In genomic region chr10:133196936-133197758, GRCh38 we compare ENCODE assay signal across 25 cellular contexts. TPM values are rescaled to one million over a fixed set of nuclear protein-coding genes. Genes with fewer than 3 reads are reported as not detected.
DNase-seq lines count a peak whose midpoint lies in the region; TF ChIP-seq lines count a peak whose summit lies in the region.
"Had no signal": no experiment of that assay in that cellular context is flagged by ENCODE, and none has a peak within 500 bp of the region (broad histone marks: within the 10 kb centered on the region; RNA-seq: fewer than 3 reads in every experiment).

No MANE protein-coding gene starts in this region.

- no peaks in the 10 kb centered on the region for H3K79me1 ChIP-seq in H9 (ENCODE audit: insufficient read depth, low read depth, low read length, poor library complexity, severe bottlenecking)

- H3K9me3 ChIP-seq in BLaER1 = peaks cover 19% of the 10 kb centered on the region; the same call in 1 of the 2 replicates
- H3K9me3 ChIP-seq in H9 (ENCODE audit: control insufficient read depth, low read depth, low read length) = no peaks in the 10 kb centered on the region
- no peaks in the 10 kb centered on the region for H3K9me3 ChIP-seq in thyroid gland

- H2BK5ac ChIP-seq in H9 (ENCODE audit: insufficient read length, low read length) = no peak overlapping the region

- TF ChIP-seq CTCF in H9 (conservative IDR thresholded peaks at IDR 0.05) (peak; percentile 46; the same call in 2 of the 3 replicates), chondrocyte (IDR thresholded peaks at IDR 0.05) (no peak), thyroid gland (IDR thresholded peaks at IDR 0.05) (no peak)

- H3K14ac ChIP-seq in H9 (ENCODE audit: insufficient read depth, low read length) = no peak overlapping the region; the same call in 1 of the 2 replicates

- no peak overlapping the region for H4K8ac ChIP-seq in H9 (replicated peaks; ENCODE audit: insufficient read length, low read depth, low read length)

- H2BK20ac ChIP-seq in H9 (ENCODE audit: low read depth, low read length, poor library complexity, severe bottlenecking) = no peak overlapping the region

- no peak overlapping the region for H4K5ac ChIP-seq in H9 (ENCODE audit: insufficient read length, low read depth, low read length)

- no peak overlapping the region for H2AFZ ChIP-seq in H9 (ENCODE audit: low read length)

- H3K4me1 ChIP-seq in BLaER1 (peaks cover 26% of the 10 kb centered on the region), H9 (ENCODE audit: insufficient read depth, low read length) (no peaks in the 10 kb centered on the region), thyroid gland (no peaks in the 10 kb centered on the region)
- H3K4me1 ChIP-seq: Caco-2, HAP-1 had no signal

- intact Hi-C loops in thyroid gland (cut with DNase I) = no loop called here

- H4K20me1 ChIP-seq in BLaER1 (no peaks in the 10 kb centered on the region), H9 (ENCODE audit: control insufficient read depth, insufficient read depth, insufficient read length) (no peaks in the 10 kb centered on the region)

- no CpG with 5 or more reads among the region's 40 CpGs for WGBS in H9 (ENCODE audit: extremely low coverage, insufficient read length, low lambda C conversion rate)
- WGBS in thyroid gland, 2 donors = 94 to 97% methylated on average over 6 to 18 of the region's 40 CpGs

- H2AK5ac ChIP-seq in H9 (ENCODE audit: insufficient read length, low read length) = no peak overlapping the region

- H3K9me3 Mint-ChIP-seq in H9 (peaks cover 13 to 23% of the 10 kb centered on the region in 2 experiments), chondrocyte (ENCODE audit: low read depth) (peaks cover 15% of the 10 kb centered on the region)

- no peak for TF ChIP-seq POLR2A in thyroid gland (IDR thresholded peaks at IDR 0.05)

- H3K36me3 Mint-ChIP-seq in H9 (ENCODE audit: insufficient read depth in 1 of 3, low read depth in 3 of 3) (peaks cover 1 to 11% (median 7%) of the 10 kb centered on the region in 3 experiments; a peak in 6 of 7 replicates), chondrocyte (ENCODE audit: low read depth) (peaks cover 2% of the 10 kb centered on the region)
- H3K36me3 Mint-ChIP-seq: CD4-positive, alpha-beta memory T cell had no signal

- H2BK120ac ChIP-seq in H9 (ENCODE audit: low read depth, low read length, poor library complexity, severe bottlenecking) = no peak overlapping the region

- H3K4me2 ChIP-seq in BLaER1 (peak overlapping the region; percentile 59), H9 (ENCODE audit: insufficient read depth, insufficient read length, low read length) (no peak overlapping the region)

- H3K18ac ChIP-seq in H9 (ENCODE audit: insufficient read length, low read depth, low read length) = no peak overlapping the region

- H3K27me3 Mint-ChIP-seq in H9 (ENCODE audit: low read depth) (peaks cover 14% of the 10 kb centered on the region), chondrocyte (ENCODE audit: low read depth) (peaks cover 25% of the 10 kb centered on the region)

- H3K79me2 ChIP-seq in H9 (ENCODE audit: insufficient read depth, low read length) = no peaks in the 10 kb centered on the region

- H3K9ac ChIP-seq in BLaER1 = 0 out of 2 replicates have a peak overlapping the region, but pooled peaks have one; percentile 34
- H3K9ac ChIP-seq in H9 (ENCODE audit: extremely low read depth, insufficient read length, low read length) = no peak overlapping the region

- H4K91ac ChIP-seq in H9 (ENCODE audit: insufficient read length, low read depth, low read length) = no peak overlapping the region

- no peak overlapping the region for H3K23ac ChIP-seq in H9 (ENCODE audit: insufficient read length, low read depth, low read length)

- H3K56ac ChIP-seq in H9 (ENCODE audit: insufficient read length, low read depth, low read length) = no peak overlapping the region

- no peak overlapping the region for H3T11ph ChIP-seq in H9 (ENCODE audit: low read length)

- H3K27ac ChIP-seq in BLaER1 (no peak overlapping the region), H9 (ENCODE audit: insufficient read length, low read depth, low read length) (no peak overlapping the region), thyroid gland (no peak overlapping the region)
- H3K27ac ChIP-seq: HL-60, RWPE1 had no signal

- H3K4me3 Mint-ChIP-seq in H9 (no peak overlapping the region; a peak in 1 of 5 replicates), chondrocyte (ENCODE audit: unreplicated experiment) (no peak overlapping the region)
- H3K4me3 Mint-ChIP-seq: CD4-positive, alpha-beta memory T cell had no signal

- H3K27me3 ChIP-seq in BLaER1 (no peaks in the 10 kb centered on the region), H9 (ENCODE audit: insufficient read depth, low read length) (no peaks in the 10 kb centered on the region), thyroid gland (no peaks in the 10 kb centered on the region)

- DNase-seq in H9 (no peak), chondrocyte (ENCODE audit: low spot score) (peak; percentile 81), iPS-NIHi7 (ENCODE audit: extremely low spot score) (peak; percentile 63), NCI-H2107 (lab: John Stamatoyannopoulos, UW) (no peak), hepatic stellate cell (ENCODE audit: low spot score) (no peak), thyroid gland (no peak)
- no peak for DNase-seq in activated CD4-positive, alpha-beta T cell treated with anti-CD3 and anti-CD28 coated beads for 4 hours
- DNase-seq: C1 segment of cervical spinal cord; Caco-2; CD4-positive, alpha-beta memory T cell; GDM1; NCI-H1092; NCI-H1417 treated with DMSO at 0.1 percent for 48 hours; NCI-H1694 treated with DMSO at 0.1 percent for 48 hours; NCI-H2081; NCI-H2171; NCI-H226; NCI-H510A; NCI-H69; SHP77 treated with DMSO at 0.1 percent for 48 hours had no signal

- H2BK15ac ChIP-seq in H9 (ENCODE audit: low read depth, low read length) = no peak overlapping the region

- H3K23me2 ChIP-seq in H9 (ENCODE audit: insufficient read length, low read depth, low read length, poor library complexity, severe bottlenecking) = no peaks in the 10 kb centered on the region

- H3K27ac Mint-ChIP-seq in H9 (no peak overlapping the region), chondrocyte (ENCODE audit: unreplicated experiment) (no peak overlapping the region)
- H3K27ac Mint-ChIP-seq: CD4-positive, alpha-beta memory T cell had no signal

- H3K36me3 ChIP-seq in BLaER1 (peaks cover 4% of the 10 kb centered on the region; the same call in 1 of the 2 replicates), thyroid gland (no peaks in the 10 kb centered on the region)
- H3K36me3 ChIP-seq: HAP-1 had no signal

- 0 out of 4 replicates have a peak, but pooled peaks cover 0 to 2% of the 10 kb centered on the region in 2 experiments for H3K4me1 Mint-ChIP-seq in H9
- H3K4me1 Mint-ChIP-seq in chondrocyte (ENCODE audit: low read depth) = no peaks in the 10 kb centered on the region
- H3K4me1 Mint-ChIP-seq: CD4-positive, alpha-beta memory T cell had no signal

- H3K4ac ChIP-seq in H9 (ENCODE audit: low read depth, low read length) = no peak overlapping the region

- H2BK12ac ChIP-seq in H9 (ENCODE audit: insufficient read length, low read depth, low read length) = no peak overlapping the region

- H3K4me3 ChIP-seq in BLaER1 = no peak overlapping the region
- no peak overlapping the region for H3K4me3 ChIP-seq in thyroid gland (replicated peaks in 1 of 3)
- H3K4me3 ChIP-seq: GM12878, HAP-1 had no signal

RNA-seq across cellular contexts. Expression of gene UTF1, which starts 32.9 kb away (rescaled TPM):
- total RNA-seq in H9 (2021) = 31.5 and 38.6 TPM in 2 replicates
- not detected in 3 replicates for total RNA-seq in chondrocyte
- total RNA-seq in thyroid gland = not detected
- total RNA-seq: Caco-2; CD4-positive, alpha-beta memory T cell; GM12878 had no signal

RNA-seq across cellular contexts. Expression of gene KNDC1, which starts 37.1 kb away (rescaled TPM):
- total RNA-seq in H9 (2021) (13.7 and 15.7 TPM in 2 replicates), chondrocyte (0.24 to 0.72 TPM (median 0.55 TPM) in 3 replicates), thyroid gland (1 to 10 TPM; 2.1 to 9.3 (median 3.5) TPM)

RNA-seq across cellular contexts. Expression of gene VENTX, which starts 40.5 kb away (rescaled TPM):
- total RNA-seq in H9 (2021) (10.9 and 11.1 TPM in 2 replicates), chondrocyte (not detected in 3 replicates), thyroid gland (1 to 10 TPM in 1 of 4 donors, under 1 TPM in 2, not detected in 1; 0.40 to 1.3 (median 0.63) TPM)
- total RNA-seq: Caco-2; CD4-positive, alpha-beta memory T cell; GM12878 had no signal

Comparison
In these comparisons a context has a peak if more than half of its experiments do, and no peak if none do; other contexts are left out.
1. DNase-seq: peak in chondrocyte (single experiment) and iPS-NIHi7 (single experiment); none in H9 (single experiment), NCI-H2107 (single experiment), hepatic stellate cell (single experiment), activated CD4-positive, alpha-beta T cell treated with anti-CD3 and anti-CD28 coated beads for 4 hours (0 of 2) and thyroid gland (0 of 2).
2. RNA of gene UTF1, which starts 32.9 kb away (total RNA-seq): 31.5 to 38.6 TPM in H9; not detected in chondrocyte and not detected in thyroid gland; every median in the first group is over 10 times any median in the second.